ENCODE assay signal across 11 cellular contexts in the genomic region with DNA sequence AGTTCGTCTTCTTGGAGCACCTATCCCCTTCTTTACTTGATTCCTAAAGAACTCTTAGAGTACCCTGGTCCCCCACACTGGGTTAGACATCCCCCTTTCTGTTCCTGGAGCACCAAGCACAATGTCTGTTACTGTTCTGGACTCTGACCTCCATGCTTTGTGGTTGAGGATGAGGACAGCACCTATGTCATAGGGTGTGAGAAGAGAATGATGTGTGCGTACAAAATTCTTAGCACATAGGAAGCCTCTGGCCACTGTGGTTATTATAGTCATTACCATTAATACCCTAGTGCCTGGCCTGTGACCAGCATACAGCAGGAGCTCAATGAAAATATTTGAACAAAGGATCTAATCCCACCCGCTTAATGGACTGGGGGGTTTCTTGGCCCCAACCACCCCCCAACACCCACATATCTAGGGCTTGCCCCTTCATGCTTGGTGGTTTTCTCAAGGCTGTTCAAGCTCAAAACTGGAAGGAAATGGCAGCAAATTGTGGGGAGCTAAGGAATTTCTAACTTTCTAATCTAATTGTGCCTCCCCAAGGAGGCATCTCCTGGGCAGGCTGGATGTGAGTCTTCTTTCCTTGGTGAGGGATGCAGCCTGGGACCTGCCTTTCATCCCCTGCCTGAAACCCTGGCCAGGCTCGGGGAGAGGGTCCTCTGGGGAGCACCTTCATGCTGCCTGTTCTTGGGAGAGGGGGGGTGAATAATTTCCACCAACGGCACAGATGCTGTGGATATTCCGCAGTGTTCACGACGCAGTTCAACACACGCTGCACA. TPM values are rescaled to one million over a fixed set of nuclear protein-coding genes. Genes with fewer than 3 reads are reported as not detected.
DNase-seq lines count a peak whose midpoint lies in the region; ATAC-seq and TF ChIP-seq lines count a peak whose summit lies in the region.
"Had no signal": no experiment of that assay in that cellular context is flagged by ENCODE, and none has a peak within 500 bp of the region (broad histone marks: within the 10 kb centered on the region; RNA-seq: fewer than 3 reads in every experiment).

No MANE protein-coding gene starts in this region.

- CTCF ChIA-PET in activated CD4-positive, alpha-beta T cell treated with anti-CD3 and anti-CD28 coated beads for 36 hours (lab: Charles Lee), result interaction anchor here (0.6 to 0.7 kb wide), 3 partner anchors 15 to 951 kb away, joined by 3 read pairs; no protein-coding TSS in a partner anchor
- CTCF ChIA-PET in activated CD8-positive, alpha-beta T cell treated with anti-CD3 and anti-CD28 coated beads for 36 hours (lab: Charles Lee), result interaction anchor here (1.2 to 1.9 kb wide), 2 partner anchors 13 to 180 kb away, joined by 5 read pairs; no protein-coding TSS in a partner anchor

- ATAC-seq in activated CD4-positive, alpha-beta T cell treated with anti-CD3 and anti-CD28 coated beads for 36 hours, result no peak
- ATAC-seq in activated CD8-positive, alpha-beta T cell treated with anti-CD3 and anti-CD28 coated beads for 36 hours, result no peak
- ATAC-seq in stimulated activated naive B cell treated with anti-CD40 and anti-IgM and Interleukin-4, amounts not matched to agents 10 μg/mL and 1 μg/mL and 100 μg/mL, for 72 hours (replicated peaks), result no peak

- peaks cover 5% of the 10 kb centered on the region for H3K36me3 Mint-ChIP-seq in activated CD4-positive, alpha-beta T cell treated with anti-CD3 and anti-CD28 coated beads for 36 hours (ENCODE audit: low read depth)
- peaks cover 6% of the 10 kb centered on the region for H3K36me3 Mint-ChIP-seq in activated CD8-positive, alpha-beta T cell treated with anti-CD3 and anti-CD28 coated beads for 36 hours (ENCODE audit: low read depth)
- no peaks in the 10 kb centered on the region for H3K36me3 Mint-ChIP-seq in glutamatergic neuron (ENCODE audit: unreplicated experiment)
- H3K36me3 Mint-ChIP-seq in stimulated activated naive B cell treated with anti-CD40 and anti-IgM and Interleukin-4, amounts not matched to agents 10 μg/mL and 1 μg/mL and 100 μg/mL, for 72 hours, result peaks cover 0 to 3% of the 10 kb centered on the region in 2 donors

- peak overlapping the region; percentile 66 for H3K4me3 Mint-ChIP-seq in activated CD4-positive, alpha-beta T cell treated with anti-CD3 and anti-CD28 coated beads for 36 hours
- peak overlapping the region; percentile 67 for H3K4me3 Mint-ChIP-seq in activated CD8-positive, alpha-beta T cell treated with anti-CD3 and anti-CD28 coated beads for 36 hours
- peak overlapping the region; percentile 78 for H3K4me3 Mint-ChIP-seq in glutamatergic neuron (ENCODE audit: unreplicated experiment)
- H3K4me3 Mint-ChIP-seq in stimulated activated naive B cell treated with anti-CD40 and anti-IgM and Interleukin-4, amounts not matched to agents 10 μg/mL and 1 μg/mL and 100 μg/mL, for 72 hours, result peak overlapping the region; percentile 83 to 86

- no peak for DNase-seq in activated CD4-positive, alpha-beta T cell treated with anti-CD3 and anti-CD28 coated beads for 36 hours
- no peak for DNase-seq in activated CD4-positive, alpha-beta T cell treated with anti-CD3 and anti-CD28 coated beads, Interleukin-2, amount 50 U/mL, for 4 hours
- no peak for DNase-seq in activated CD8-positive, alpha-beta T cell treated with anti-CD3 and anti-CD28 coated beads for 36 hours
- no peak for DNase-seq in glutamatergic neuron
- no peak for DNase-seq in stimulated activated naive B cell treated with anti-CD40 and anti-IgM and Interleukin-4, amounts not matched to agents 10 μg/mL and 1 μg/mL and 100 μg/mL, for 72 hours
- no peak for DNase-seq in NCI-H2107 treated with DMSO at 0.1 percent for 48 hours (lab: John Stamatoyannopoulos, UW; ENCODE audit: unreplicated experiment)
- DNase-seq in activated CD4-positive, alpha-beta T cell treated with anti-CD3 and anti-CD28 coated beads for 1 hour, result no peak
- DNase-seq in activated gamma-delta T cell (lab: John Stamatoyannopoulos, UW), result no peak
- DNase-seq: dermis blood vessel endothelial cell, NCI-H510A treated with DMSO at 0.1 percent for 48 hours, SK-N-SH had no signal

- POLR2A ChIA-PET in activated CD4-positive, alpha-beta T cell treated with anti-CD3 and anti-CD28 coated beads for 36 hours (lab: Charles Lee), result no interaction called here
- POLR2A ChIA-PET in activated CD8-positive, alpha-beta T cell treated with anti-CD3 and anti-CD28 coated beads for 36 hours (lab: Charles Lee), result interaction anchor here (1.2 kb wide), 1 partner anchor 10 kb away, joined by 3 read pairs; no protein-coding TSS in a partner anchor

- no peak for TF ChIP-seq CTCF in activated CD8-positive, alpha-beta T cell treated with anti-CD3 and anti-CD28 coated beads for 36 hours (IDR thresholded peaks at IDR 0.05)
- no peak for TF ChIP-seq CTCF in glutamatergic neuron (IDR thresholded peaks at IDR 0.05; ENCODE audit: partially characterized antibody, unreplicated experiment)

- H3K27me3 Mint-ChIP-seq in activated CD4-positive, alpha-beta T cell treated with anti-CD3 and anti-CD28 coated beads for 36 hours, result peaks cover under 1% of the 10 kb centered on the region
- peaks cover 2% of the 10 kb centered on the region for H3K27me3 Mint-ChIP-seq in activated CD8-positive, alpha-beta T cell treated with anti-CD3 and anti-CD28 coated beads for 36 hours
- H3K27me3 Mint-ChIP-seq in glutamatergic neuron (ENCODE audit: unreplicated experiment), result peaks cover 20% of the 10 kb centered on the region
- H3K27me3 Mint-ChIP-seq in stimulated activated naive B cell treated with anti-CD40 and anti-IgM and Interleukin-4, amounts not matched to agents 10 μg/mL and 1 μg/mL and 100 μg/mL, for 72 hours, result peaks cover 0 to 2% of the 10 kb centered on the region in 2 donors

- peaks cover 21% of the 10 kb centered on the region for H3K4me1 Mint-ChIP-seq in activated CD4-positive, alpha-beta T cell treated with anti-CD3 and anti-CD28 coated beads for 36 hours
- peaks cover 33% of the 10 kb centered on the region for H3K4me1 Mint-ChIP-seq in activated CD8-positive, alpha-beta T cell treated with anti-CD3 and anti-CD28 coated beads for 36 hours (ENCODE audit: low read depth)
- H3K4me1 Mint-ChIP-seq in glutamatergic neuron (ENCODE audit: low read depth, unreplicated experiment), result peaks cover 26% of the 10 kb centered on the region
- peaks cover 19 to 39% of the 10 kb centered on the region in 2 donors for H3K4me1 Mint-ChIP-seq in stimulated activated naive B cell treated with anti-CD40 and anti-IgM and Interleukin-4, amounts not matched to agents 10 μg/mL and 1 μg/mL and 100 μg/mL, for 72 hours

- no peak overlapping the region for H3K27ac Mint-ChIP-seq in activated CD4-positive, alpha-beta T cell treated with anti-CD3 and anti-CD28 coated beads for 36 hours
- peak overlapping the region; percentile 84 for H3K27ac Mint-ChIP-seq in activated CD8-positive, alpha-beta T cell treated with anti-CD3 and anti-CD28 coated beads for 36 hours
- peak overlapping the region; percentile 79 for H3K27ac Mint-ChIP-seq in glutamatergic neuron (ENCODE audit: unreplicated experiment)
- peak overlapping the region; percentile 92 for H3K27ac Mint-ChIP-seq in stimulated activated naive B cell treated with anti-CD40 and anti-IgM and Interleukin-4, amounts not matched to agents 10 μg/mL and 1 μg/mL and 100 μg/mL, for 72 hours

- intact Hi-C loops in activated CD4-positive, alpha-beta T cell treated with anti-CD3 and anti-CD28 coated beads for 36 hours (cut with DNase I, micrococcal nuclease), result no loop called here
- intact Hi-C loops in activated CD8-positive, alpha-beta T cell treated with anti-CD3 and anti-CD28 coated beads for 36 hours (cut with micrococcal nuclease), result no loop called here

- no peaks in the 10 kb centered on the region for H3K9me3 Mint-ChIP-seq in activated CD4-positive, alpha-beta T cell treated with anti-CD3 and anti-CD28 coated beads for 36 hours (ENCODE audit: low read depth)
- H3K9me3 Mint-ChIP-seq in activated CD8-positive, alpha-beta T cell treated with anti-CD3 and anti-CD28 coated beads for 36 hours, result no peaks in the 10 kb centered on the region
- peaks cover 12% of the 10 kb centered on the region for H3K9me3 Mint-ChIP-seq in glutamatergic neuron (ENCODE audit: unreplicated experiment)
- no peaks in the 10 kb centered on the region for H3K9me3 Mint-ChIP-seq in stimulated activated naive B cell treated with anti-CD40 and anti-IgM and Interleukin-4, amounts not matched to agents 10 μg/mL and 1 μg/mL and 100 μg/mL, for 72 hours

RNA-seq across cellular contexts. Expression of gene CMIP, which starts 1.5 kb away (rescaled TPM):
- 10 to 100 TPM; 39.1 to 40.3 TPM for total RNA-seq in activated CD4-positive, alpha-beta T cell treated with anti-CD3 and anti-CD28 coated beads for 36 hours
- total RNA-seq in activated CD8-positive, alpha-beta T cell treated with anti-CD3 and anti-CD28 coated beads for 36 hours, result 10 to 100 TPM; 37.6 to 38.5 TPM
- total RNA-seq in glutamatergic neuron (ENCODE audit: unreplicated experiment), result 163 TPM
